21 cellular contexts compared by ENCODE assay signal in the genomic region with DNA sequence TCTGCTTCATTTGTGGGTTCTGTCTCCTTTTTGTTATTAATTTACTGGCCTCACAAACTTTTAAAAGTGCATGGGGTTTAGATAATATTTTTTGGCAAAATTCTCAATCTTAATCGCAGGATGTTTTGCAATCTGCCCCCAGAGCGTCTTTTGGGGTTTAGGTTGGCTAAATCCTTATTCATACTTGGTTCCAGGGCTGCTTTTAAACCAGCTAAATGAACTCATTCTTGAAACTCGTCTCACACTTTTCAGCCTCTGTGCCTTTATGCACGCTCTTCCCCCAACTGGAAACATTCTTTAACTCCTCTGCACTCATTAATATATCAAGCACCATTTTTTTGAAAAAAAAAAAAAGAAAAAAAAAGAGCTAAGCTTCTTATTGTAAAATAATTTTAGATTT.
DNase-seq lines count a peak whose midpoint lies in the region; ATAC-seq, FAIRE-seq and TF ChIP-seq lines count a peak whose summit lies in the region.
"Had no signal": no experiment of that assay in that cellular context is flagged by ENCODE, and none has a peak within 500 bp of the region (broad histone marks: within the 10 kb centered on the region; RNA-seq: fewer than 3 reads in every experiment).

No MANE protein-coding gene starts in this region.

- CTCF ChIA-PET in activated CD8-positive, alpha-beta T cell treated with anti-CD3 and anti-CD28 coated beads for 36 hours (lab: Charles Lee) = no interaction called here

- H3K4me1 ChIP-seq in right atrium auricular region = no peaks in the 10 kb centered on the region

- H3K4me3 Mint-ChIP-seq in activated CD8-positive, alpha-beta T cell treated with anti-CD3 and anti-CD28 coated beads for 36 hours = no peak overlapping the region
- H3K4me3 Mint-ChIP-seq: HFFc6 had no signal

- TF ChIP-seq CTCF in right atrium auricular region (IDR thresholded peaks at IDR 0.05) (no peak), fibroblast of pulmonary artery (IDR thresholded peaks at IDR 0.05; ENCODE audit: low read length, missing control alignments) (no peak)
- no peak for TF ChIP-seq CTCF in activated CD8-positive, alpha-beta T cell treated with anti-CD3 and anti-CD28 coated beads for 36 hours (IDR thresholded peaks at IDR 0.05)

- no peaks in the 10 kb centered on the region for H3K27me3 ChIP-seq in right atrium auricular region

- H3K36me3 ChIP-seq in right atrium auricular region = no peaks in the 10 kb centered on the region

- FAIRE-seq in GM12891 (lab: Jason Lieb, UNC) = no peak

- H3K27ac ChIP-seq in right atrium auricular region = no peak overlapping the region
- H3K27ac ChIP-seq: RWPE1 had no signal

- DNase-seq in Right ventricle myocardium superior = no peak
- DNase-seq in right atrium auricular region (ENCODE audit: low spot score) = no peak
- DNase-seq in RPMI7951 (ENCODE audit: low read depth) = peak; percentile 10
- DNase-seq in fibroblast of pulmonary artery (ENCODE audit: low read depth) = peak; percentile 6
- no peak for DNase-seq in sciatic nerve (ENCODE audit: low spot score)
- no peak for DNase-seq in NCI-H524 treated with DMSO at 0.1 percent for 48 hours (lab: John Stamatoyannopoulos, UW)
- DNase-seq in activated CD8-positive, alpha-beta T cell treated with anti-CD3 and anti-CD28 coated beads for 36 hours = no peak
- DNase-seq in GM12891 (ENCODE audit: insufficient read length, low spot score) = no peak
- DNase-seq: C1 segment of cervical spinal cord, DMS79 treated with DMSO at 0.1 percent for 48 hours, GF-D8, GOT3, HFFc6, Karpas-422, MM.1S, NCI-H1105 treated with DMSO at 0.1 percent for 48 hours, NCI-H187, NCI-H345, NCI-H69, OCI-M1 had no signal

- no peak overlapping the region for H3K4me3 ChIP-seq in right atrium auricular region
- H3K4me3 ChIP-seq in fibroblast of pulmonary artery (replicated peaks; ENCODE audit: low read depth, low read length) = no peak overlapping the region

- peak; percentile 82 for ATAC-seq in Right ventricle myocardium superior (ENCODE audit: poor library complexity)
- peak; percentile 82 for ATAC-seq in sciatic nerve
- no peak for ATAC-seq in activated CD8-positive, alpha-beta T cell treated with anti-CD3 and anti-CD28 coated beads for 36 hours

- peaks cover 1% of the 10 kb centered on the region for H3K27me3 Mint-ChIP-seq in activated CD8-positive, alpha-beta T cell treated with anti-CD3 and anti-CD28 coated beads for 36 hours

- POLR2A ChIA-PET in activated CD8-positive, alpha-beta T cell treated with anti-CD3 and anti-CD28 coated beads for 36 hours (lab: Charles Lee) = no interaction called here

- H3K36me3 Mint-ChIP-seq in activated CD8-positive, alpha-beta T cell treated with anti-CD3 and anti-CD28 coated beads for 36 hours (ENCODE audit: low read depth) = no peaks in the 10 kb centered on the region

- no peaks in the 10 kb centered on the region for H3K9me3 Mint-ChIP-seq in activated CD8-positive, alpha-beta T cell treated with anti-CD3 and anti-CD28 coated beads for 36 hours
- H3K9me3 Mint-ChIP-seq: HFFc6 had no signal

- H3K4me1 Mint-ChIP-seq in activated CD8-positive, alpha-beta T cell treated with anti-CD3 and anti-CD28 coated beads for 36 hours (ENCODE audit: low read depth) = no peaks in the 10 kb centered on the region

- intact Hi-C loops in Right ventricle myocardium superior (cut with DNase I) (no loop called here), sciatic nerve (cut with DNase I) (no loop called here)
- intact Hi-C loops in activated CD8-positive, alpha-beta T cell treated with anti-CD3 and anti-CD28 coated beads for 36 hours (cut with micrococcal nuclease) = no loop called here

- TF ChIP-seq POLR2A in GM12891 (IDR thresholded peaks at IDR 0.05; ENCODE audit: low read depth, low read length) = no peak

- no peak overlapping the region for H3K27ac Mint-ChIP-seq in activated CD8-positive, alpha-beta T cell treated with anti-CD3 and anti-CD28 coated beads for 36 hours

- no peaks in the 10 kb centered on the region for H3K9me3 ChIP-seq in right atrium auricular region

TF ChIP-seq in GM12891, 5 proteins besides CTCF, POLR2A, EP300 and RAD21:
- TF ChIP-seq PAX5 (IDR thresholded peaks at IDR 0.05; ENCODE audit: insufficient read depth, low read length, severe bottlenecking) = no peak
- no peak for TF ChIP-seq POLR2AphosphoS5 (IDR thresholded peaks at IDR 0.05; ENCODE audit: low read depth, low read length)
- no peak for TF ChIP-seq POU2F2 (IDR thresholded peaks at IDR 0.05; ENCODE audit: low read depth, low read length)
- no peak for TF ChIP-seq SPI1 (IDR thresholded peaks at IDR 0.05; ENCODE audit: low read depth, low read length)
- TF ChIP-seq TAF1 (IDR thresholded peaks at IDR 0.05; ENCODE audit: low read depth, low read length) = no peak
TF ChIP-seq in GM12891: peak in this region for 0.

Comparison
In these comparisons a context has a peak if more than half of its experiments do, and no peak if none do; other contexts are left out.
1. DNase-seq: peak in RPMI7951 (single experiment) and fibroblast of pulmonary artery (single experiment); none in Right ventricle myocardium superior (single experiment), right atrium auricular region (single experiment), sciatic nerve (single experiment), NCI-H524 treated with DMSO at 0.1 percent for 48 hours (single experiment), activated CD8-positive, alpha-beta T cell treated with anti-CD3 and anti-CD28 coated beads for 36 hours (single experiment) and GM12891 (single experiment).